ENCODE assay signal across 1 cellular context in the genomic region with DNA sequence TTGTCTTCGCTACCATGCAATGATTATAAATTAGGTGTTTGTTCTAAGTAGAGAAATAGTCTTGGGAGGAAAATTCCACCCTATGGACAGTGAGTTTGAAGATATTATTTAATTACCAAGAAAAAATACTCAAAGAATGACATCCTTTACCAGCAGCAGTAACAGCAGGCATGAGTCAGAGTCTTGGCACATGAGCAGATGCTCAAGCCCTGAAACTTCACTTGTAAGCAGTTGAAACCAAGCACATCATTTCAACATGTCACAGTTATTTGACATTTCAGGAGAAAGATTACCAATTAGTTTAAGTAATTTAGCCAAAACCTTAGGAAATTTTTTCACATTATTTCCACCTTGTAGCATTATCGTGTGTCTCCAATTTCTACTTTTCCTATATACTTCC.
TF ChIP-seq lines count a peak whose summit lies in the region.

No MANE protein-coding gene starts in this region.

TF ChIP-seq in IMR-90, 13 proteins besides CTCF, POLR2A, EP300 and RAD21 (continued from another document):
- TF ChIP-seq MAZ (IDR thresholded peaks at IDR 0.05; ENCODE audit: borderline replicate concordance, low read depth, low read length) (no peak), MAFK (IDR thresholded peaks at IDR 0.05; ENCODE audit: low read depth, low read length) (no peak), ELK1 (IDR thresholded peaks at IDR 0.05; ENCODE audit: borderline replicate concordance, low read depth, low read length) (no peak), CEBPB (IDR thresholded peaks at IDR 0.05; ENCODE audit: low read depth, low read length) (peak; percentile 59; the same call in 1 of the 2 replicates), RCOR1 (IDR thresholded peaks at IDR 0.05; ENCODE audit: insufficient replicate concordance, low read length) (peak; percentile 41)
